ENCODE assay signal across 19 cellular contexts in genomic region chr5:143198332-143198731, GRCh38.
DNase-seq lines count a peak whose midpoint lies in the region; ATAC-seq and TF ChIP-seq lines count a peak whose summit lies in the region.
"Had no signal": no experiment of that assay in that cellular context is flagged by ENCODE, and none has a peak within 500 bp of the region (broad histone marks: within the 10 kb centered on the region; RNA-seq: fewer than 3 reads in every experiment).

No MANE protein-coding gene starts in this region.

- H4K20me1 ChIP-seq in SK-N-SH (ENCODE audit: insufficient read depth) = no peaks in the 10 kb centered on the region
- H4K20me1 ChIP-seq: BLaER1 had no signal

- no peak overlapping the region for H2AFZ ChIP-seq in SK-N-SH (ENCODE audit: low read depth)
- H2AFZ ChIP-seq: GM23338 had no signal

- POLR2A ChIA-PET in SK-N-SH (lab: Yijun Ruan, JAX) = no interaction called here

- ATAC-seq in SK-N-SH treated with all-trans-retinoic acid at 6 μM for 48 hours = no peak
- ATAC-seq in GM19395 (IDR thresholded peaks at IDR 0.05; ENCODE audit: unreplicated experiment) = no peak
- no peak for ATAC-seq in GM21786 (IDR thresholded peaks at IDR 0.05; ENCODE audit: unreplicated experiment)
- ATAC-seq: GM12878, GM23338 had no signal

- H3K79me2 ChIP-seq in SK-N-SH (ENCODE audit: insufficient read depth) = no peaks in the 10 kb centered on the region

- H3K9ac ChIP-seq in SK-N-SH = no peak overlapping the region
- H3K9ac ChIP-seq: BLaER1 had no signal

- 91% methylated on average over 4 of the region's 4 CpGs for WGBS in SK-N-SH (ENCODE audit: low lambda C conversion rate)

- TF ChIP-seq CTCF in SK-N-SH (IDR thresholded peaks at IDR 0.05) (no peak), foreskin fibroblast (IDR thresholded peaks at IDR 0.05; ENCODE audit: low read depth, low read length) (no peak)

- H3K36me3 ChIP-seq in SK-N-SH (replicated peaks in 1 of 2; ENCODE audit: control insufficient read depth in 1 of 2, insufficient read depth in 2 of 2, low read length in 1 of 2) = peaks cover 0 to 7% of the 10 kb centered on the region in 2 experiments
- H3K36me3 ChIP-seq: BLaER1 had no signal

- H3K4me1 ChIP-seq in SK-N-SH (ENCODE audit: control insufficient read depth in 1 of 2, insufficient read depth in 2 of 2, low read depth in 1 of 2, low read length in 1 of 2) = no peaks in the 10 kb centered on the region; a peak in 1 of 4 replicates
- H3K4me1 ChIP-seq: BLaER1, Caco-2 had no signal

- no peak overlapping the region for H3K4me3 ChIP-seq in SK-N-SH (ENCODE audit: low read depth in 2 of 2, low read length in 1 of 2)
- H3K4me3 ChIP-seq in foreskin fibroblast (ENCODE audit: low read depth in 1 of 2, low read length in 2 of 2) = no peak overlapping the region
- H3K4me3 ChIP-seq: BLaER1, GM12878, GM23338 had no signal

- TF ChIP-seq RAD21 in SK-N-SH (IDR thresholded peaks at IDR 0.05; ENCODE audit: low read length) = no peak

- no peaks in the 10 kb centered on the region for H3K27me3 ChIP-seq in SK-N-SH (ENCODE audit: insufficient read depth)
- H3K27me3 ChIP-seq: BLaER1 had no signal

- no peaks in the 10 kb centered on the region; the same call in 1 of the 2 replicates for H3K9me3 ChIP-seq in SK-N-SH

- CTCF ChIA-PET in SK-N-SH (lab: Yijun Ruan, JAX) = no interaction called here

- H3K9me2 ChIP-seq in SK-N-SH = no peaks in the 10 kb centered on the region

- no peak overlapping the region for H3K4me2 ChIP-seq in SK-N-SH
- H3K4me2 ChIP-seq: BLaER1, GM23338 had no signal

- no peaks in the 10 kb centered on the region for H3F3A ChIP-seq in SK-N-SH (replicated peaks; ENCODE audit: insufficient read depth)

- TF ChIP-seq EP300 in SK-N-SH (IDR thresholded peaks at IDR 0.05; ENCODE audit: borderline replicate concordance in 1 of 2, low read depth in 1 of 2, low read length in 1 of 2) = no peak

- DNase-seq in SK-N-SH (no peak), ELR (ENCODE audit: low read depth) (peak; percentile 30), LHCN-M2 (ENCODE audit: low read depth) (peak; percentile 71), foreskin fibroblast (peak; percentile 52 to 81), amygdala (lab: John Stamatoyannopoulos, UW) (no peak)
- DNase-seq: AML-193; Caco-2; CD8-positive, alpha-beta memory T cell; DMS53; H7; IMR-90 had no signal

- no peak overlapping the region for H3K27ac ChIP-seq in SK-N-SH (ENCODE audit: low read depth in 2 of 2, low read length in 1 of 2)
- H3K27ac ChIP-seq: 22Rv1, BLaER1, HL-60 had no signal

TF ChIP-seq in SK-N-SH, 30 proteins besides CTCF, POLR2A, EP300 and RAD21:
- TF ChIP-seq ELF1 (IDR thresholded peaks at IDR 0.05) = no peak
- TF ChIP-seq IRF3 (IDR thresholded peaks at IDR 0.05; ENCODE audit: low read depth, low read length) = no peak
- peak; percentile 57 for TF ChIP-seq TCF12 (IDR thresholded peaks at IDR 0.05)
- TF ChIP-seq ZBTB33 (IDR thresholded peaks at IDR 0.05; ENCODE audit: borderline replicate concordance, low read depth) = no peak
- no peak for TF ChIP-seq FOXJ3 (CRISPR knock-in tag; IDR thresholded peaks at IDR 0.05)

TF ChIP-seq in SK-N-SH treated with all-trans-retinoic acid at 6 μM for 48 hours, 23 proteins besides CTCF, POLR2A, EP300 and RAD21:
- no peak for TF ChIP-seq CREB5 (CRISPR knock-in tag; IDR thresholded peaks at IDR 0.05; ENCODE audit: low read depth)
- no peak for TF ChIP-seq PATZ1 (CRISPR knock-in tag; IDR thresholded peaks at IDR 0.05; ENCODE audit: borderline replicate concordance)
- TF ChIP-seq ZFP30 (CRISPR knock-in tag; IDR thresholded peaks at IDR 0.05) = no peak
- no peak for TF ChIP-seq TSHZ2 (CRISPR knock-in tag; IDR thresholded peaks at IDR 0.05)
- TF ChIP-seq ZFP3 (CRISPR knock-in tag; IDR thresholded peaks at IDR 0.05) = no peak
- TF ChIP-seq ZC3H10 (CRISPR knock-in tag; IDR thresholded peaks at IDR 0.05) = no peak
- no peak for TF ChIP-seq ESRRG (CRISPR knock-in tag; IDR thresholded peaks at IDR 0.05)
- no peak for TF ChIP-seq PPARA (CRISPR knock-in tag; IDR thresholded peaks at IDR 0.05; ENCODE audit: borderline replicate concordance)
- TF ChIP-seq ARNTL (CRISPR knock-in tag; IDR thresholded peaks at IDR 0.05; ENCODE audit: borderline replicate concordance, low read depth) = no peak
- TF ChIP-seq GLIS3 (CRISPR knock-in tag; IDR thresholded peaks at IDR 0.05) = no peak
- no peak for TF ChIP-seq TOX (CRISPR knock-in tag; IDR thresholded peaks at IDR 0.05; ENCODE audit: borderline replicate concordance)
- no peak for TF ChIP-seq OSR1 (CRISPR knock-in tag; IDR thresholded peaks at IDR 0.05)

Comparison
In these comparisons a context has a peak if more than half of its experiments do, and no peak if none do; other contexts are left out.
1. DNase-seq: peak in ELR (single experiment), LHCN-M2 (single experiment) and foreskin fibroblast (2 of 2); none in SK-N-SH (single experiment) and amygdala (0 of 56).